ENCODE assay signal across 4 cellular contexts in genomic region chr19:3504723-3505122, GRCh38.
TF ChIP-seq lines count a peak whose summit lies in the region.

No MANE protein-coding gene starts in this region.

TF ChIP-seq in SK-N-SH, 30 proteins besides CTCF, POLR2A, EP300 and RAD21 (continues in another document):
- TF ChIP-seq EZH2phosphoT487 (IDR thresholded peaks at IDR 0.05; ENCODE audit: borderline replicate concordance, low read depth) (no peak), GATA2 (CRISPR knock-in tag; IDR thresholded peaks at IDR 0.05) (no peak), SMC3 (IDR thresholded peaks at IDR 0.05; ENCODE audit: low read depth, low read length) (no peak), REST (IDR thresholded peaks at IDR 0.05; ENCODE audit: low read depth, low read length) (no peak), SIN3A (IDR thresholded peaks at IDR 0.05; ENCODE audit: borderline replicate concordance, low read depth, low read length) (no peak), RFX5 (IDR thresholded peaks at IDR 0.05; ENCODE audit: low read length) (no peak), NRF1 (IDR thresholded peaks at IDR 0.05; ENCODE audit: low read depth, low read length) (no peak), MEF2A (IDR thresholded peaks at IDR 0.05; ENCODE audit: borderline replicate concordance, low read depth) (no peak), IRF3 (IDR thresholded peaks at IDR 0.05; ENCODE audit: low read depth, low read length) (no peak), NFIC (IDR thresholded peaks at IDR 0.05; ENCODE audit: borderline replicate concordance) (no peak), CHD2 (IDR thresholded peaks at IDR 0.05; ENCODE audit: low read length, partially characterized antibody) (no peak)

TF ChIP-seq in SK-N-SH treated with all-trans-retinoic acid at 6 μM for 48 hours, 23 proteins besides CTCF, POLR2A, EP300 and RAD21 (continues in another document):
- TF ChIP-seq CREB5 (CRISPR knock-in tag; IDR thresholded peaks at IDR 0.05; ENCODE audit: low read depth) (no peak), TOX (CRISPR knock-in tag; IDR thresholded peaks at IDR 0.05; ENCODE audit: borderline replicate concordance) (no peak), TSHZ2 (CRISPR knock-in tag; IDR thresholded peaks at IDR 0.05) (no peak), ISL1 (CRISPR knock-in tag; IDR thresholded peaks at IDR 0.05) (no peak), SNAI2 (CRISPR knock-in tag; IDR thresholded peaks at IDR 0.05) (no peak), ZC3H10 (CRISPR knock-in tag; IDR thresholded peaks at IDR 0.05) (no peak), POU6F1 (CRISPR knock-in tag; IDR thresholded peaks at IDR 0.05; ENCODE audit: borderline replicate concordance, low read depth) (no peak), ARNTL (CRISPR knock-in tag; IDR thresholded peaks at IDR 0.05; ENCODE audit: borderline replicate concordance, low read depth) (no peak)

TF ChIP-seq in GM12878, 131 proteins besides CTCF, POLR2A, EP300 and RAD21 (continues in another document):
- TF ChIP-seq E2F4 (IDR thresholded peaks at IDR 0.05; ENCODE audit: low read depth, low read length) (no peak), KDM1A (IDR thresholded peaks at IDR 0.05; ENCODE audit: borderline replicate concordance) (no peak), SREBF1 (IDR thresholded peaks at IDR 0.05; ENCODE audit: low read length) (no peak), NFXL1 (IDR thresholded peaks at IDR 0.05; ENCODE audit: borderline replicate concordance) (no peak), BCL3 (IDR thresholded peaks at IDR 0.05; ENCODE audit: borderline replicate concordance, insufficient read depth, low read depth, low read length, poor library complexity, severe bottlenecking) (no peak), ZZZ3 (IDR thresholded peaks at IDR 0.05; ENCODE audit: control insufficient read depth, insufficient read length, low read depth) (no peak), SPI1 (IDR thresholded peaks at IDR 0.05; ENCODE audit: borderline replicate concordance, insufficient read depth, low read depth, low read length) (no peak), NKRF (conservative IDR thresholded peaks at IDR 0.05) (no peak), RUNX3 (IDR thresholded peaks at IDR 0.05; ENCODE audit: low read length) (no peak), ZBTB33 (IDR thresholded peaks at IDR 0.05) (no peak), MLLT1 (IDR thresholded peaks at IDR 0.05) (no peak), IKZF2 (IDR thresholded peaks at IDR 0.05) (no peak)

TF ChIP-seq in neural cell, 6 proteins besides CTCF, POLR2A, EP300 and RAD21:
- TF ChIP-seq POLR2AphosphoS5 (IDR thresholded peaks at IDR 0.05) = no peak
- TF ChIP-seq REST (IDR thresholded peaks at IDR 0.05; ENCODE audit: borderline replicate concordance) = no peak
- no peak for TF ChIP-seq MXI1 (conservative IDR thresholded peaks at IDR 0.05; ENCODE audit: poor library complexity, severe bottlenecking)
- TF ChIP-seq EZH2 (IDR thresholded peaks at IDR 0.05; ENCODE audit: borderline replicate concordance, insufficient read depth, low read length, poor library complexity, severe bottlenecking) = no peak
- TF ChIP-seq SMC3 (conservative IDR thresholded peaks at IDR 0.05; ENCODE audit: poor library complexity) = no peak
- TF ChIP-seq TAF1 (IDR thresholded peaks at IDR 0.05; ENCODE audit: low read depth) = no peak
